10 cellular contexts compared by ENCODE assay signal in the genomic region with DNA sequence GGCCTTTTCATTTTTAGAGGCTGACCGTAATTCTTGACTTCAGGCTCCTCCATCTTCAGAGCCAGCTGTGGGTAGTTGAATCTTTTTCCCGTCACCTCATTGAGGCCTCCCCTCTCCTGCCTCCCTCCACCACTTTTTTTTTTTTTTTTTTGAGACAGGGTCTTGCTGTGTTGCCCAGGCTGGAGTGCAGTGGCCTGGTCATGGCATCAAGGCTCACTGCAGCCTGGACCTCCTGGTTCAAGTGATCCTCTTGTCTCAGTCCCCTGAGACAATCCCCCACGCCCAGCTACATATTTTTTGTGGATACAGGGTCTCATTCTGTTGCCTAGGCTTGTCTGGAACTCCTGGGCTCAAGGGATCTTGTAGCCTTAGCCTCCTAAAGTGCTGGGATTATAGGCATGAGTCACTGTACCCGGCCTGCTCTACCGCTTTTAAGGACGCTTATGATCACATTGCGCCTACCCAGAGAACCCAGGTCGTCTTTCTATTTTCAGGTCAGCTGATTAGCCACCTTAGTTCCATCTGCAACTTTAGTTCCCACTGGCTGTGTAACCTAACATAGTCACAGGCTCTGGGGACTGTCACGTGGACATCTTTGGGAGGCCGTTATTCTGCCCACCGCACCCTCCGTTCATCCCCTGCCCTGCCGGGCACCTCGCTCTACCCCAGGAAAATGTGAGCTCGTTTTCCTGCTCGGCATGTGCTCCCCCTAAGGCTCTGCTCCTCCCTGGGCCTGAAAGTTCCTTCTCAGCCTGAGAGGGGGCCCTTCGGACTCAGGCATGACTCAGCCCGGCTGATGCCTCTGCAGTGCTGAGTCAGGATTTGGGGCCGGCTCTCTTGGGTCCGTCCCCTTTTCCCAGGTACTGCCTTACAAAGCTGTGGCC. TPM values are rescaled to one million over a fixed set of nuclear protein-coding genes. Genes with fewer than 3 reads are reported as not detected.
DNase-seq lines count a peak whose midpoint lies in the region; ATAC-seq, FAIRE-seq and TF ChIP-seq lines count a peak whose summit lies in the region.
"Had no signal": no experiment of that assay in that cellular context is flagged by ENCODE, and none has a peak within 500 bp of the region (broad histone marks: within the 10 kb centered on the region; RNA-seq: fewer than 3 reads in every experiment).

No MANE protein-coding gene starts in this region.

- H3K4me1 Mint-ChIP-seq in CD8-positive, alpha-beta memory T cell: peaks cover 0 to 13% (median 6%) of the 10 kb centered on the region in 3 donors
- peaks cover 39% of the 10 kb centered on the region for H3K4me1 Mint-ChIP-seq in neural progenitor cell

- DNase-seq in CD8-positive, alpha-beta memory T cell: peak in 1 of 5 donors; percentile 20
- DNase-seq in PC-3 (peak; percentile 84), erythroblast (lab: John Stamatoyannopoulos, UW) (peak; percentile 36 to 69), neural progenitor cell (ENCODE audit: low spot score) (peak; percentile 64), OCI-M2 (lab: John Stamatoyannopoulos, UW; ENCODE audit: unreplicated experiment) (no peak), GM12892 (ENCODE audit: insufficient read length) (no peak)
- DNase-seq: activated CD4-positive, CD25-positive, alpha-beta regulatory T cell; NCI-H187 had no signal

- no peaks in the 10 kb centered on the region for H3K4me1 ChIP-seq in CD8-positive, alpha-beta memory T cell (ENCODE audit: insufficient read depth, low read length)
- H3K4me1 ChIP-seq in PC-3 (ENCODE audit: insufficient read depth, low read length) (peaks cover 20% of the 10 kb centered on the region), neural progenitor cell (peaks cover 11% of the 10 kb centered on the region)

- H3K9me3 ChIP-seq in CD8-positive, alpha-beta memory T cell (ENCODE audit: low read length): no peaks in the 10 kb centered on the region
- H3K9me3 ChIP-seq in PC-3 (ENCODE audit: low read length): no peaks in the 10 kb centered on the region
- H3K9me3 ChIP-seq in neural progenitor cell (ENCODE audit: low read depth): no peaks in the 10 kb centered on the region

- H3K4me3 Mint-ChIP-seq in CD8-positive, alpha-beta memory T cell: no peak overlapping the region
- H3K4me3 Mint-ChIP-seq in neural progenitor cell: no peak overlapping the region

- intact Hi-C loops in PC-3 (cut with micrococcal nuclease): no loop called here

- no peaks in the 10 kb centered on the region for H3K9me3 Mint-ChIP-seq in CD8-positive, alpha-beta memory T cell
- H3K9me3 Mint-ChIP-seq in neural progenitor cell: no peaks in the 10 kb centered on the region

- no peaks in the 10 kb centered on the region for H4K20me1 ChIP-seq in PC-3 (ENCODE audit: low read length)
- no peaks in the 10 kb centered on the region for H4K20me1 ChIP-seq in neural progenitor cell (ENCODE audit: low read depth)

- POLR2A ChIA-PET in CD8-positive, alpha-beta memory T cell (lab: Charles Lee): no interaction called here
- POLR2A ChIA-PET in PC-3 (lab: Charles Lee; ENCODE audit: unreplicated experiment): no interaction called here

- H3K9me2 ChIP-seq in PC-3 (replicated peaks; ENCODE audit: low read length): no peaks in the 10 kb centered on the region

- H3F3A ChIP-seq in PC-3 (ENCODE audit: low read length, unreplicated experiment) (no peaks in the 10 kb centered on the region), neural progenitor cell (ENCODE audit: low read depth) (peaks cover 9% of the 10 kb centered on the region)

- peaks cover 10 to 19% of the 10 kb centered on the region in 2 donors for H3K27me3 Mint-ChIP-seq in CD8-positive, alpha-beta memory T cell
- peaks cover 27% of the 10 kb centered on the region for H3K27me3 Mint-ChIP-seq in neural progenitor cell (ENCODE audit: insufficient read depth, low read depth)

- no peak for FAIRE-seq in GM12892 (lab: Jason Lieb, UNC)

- no peak overlapping the region for H3K4me3 ChIP-seq in CD8-positive, alpha-beta memory T cell (ENCODE audit: low read length)
- H3K4me3 ChIP-seq in PC-3 (ENCODE audit: low read length): peak overlapping the region; percentile 20; the same call in 1 of the 2 replicates
- no peak overlapping the region for H3K4me3 ChIP-seq in neural progenitor cell

- peak overlapping the region; percentile 80 for H3K4me2 ChIP-seq in PC-3 (ENCODE audit: low read length)
- no peak overlapping the region for H3K4me2 ChIP-seq in neural progenitor cell

- H3K9ac ChIP-seq in PC-3 (ENCODE audit: low read length): peak overlapping the region; percentile 70
- no peak overlapping the region for H3K9ac ChIP-seq in neural progenitor cell

- TF ChIP-seq CTCF in PC-3 (conservative IDR thresholded peaks at IDR 0.05; ENCODE audit: low read depth, low read length) (no peak), neural progenitor cell (IDR thresholded peaks at IDR 0.05) (no peak)

- H3K27me3 ChIP-seq in CD8-positive, alpha-beta memory T cell (ENCODE audit: insufficient read depth, low read length, poor library complexity, severe bottlenecking): no peaks in the 10 kb centered on the region
- H3K27me3 ChIP-seq in PC-3 (ENCODE audit: low read length) (no peaks in the 10 kb centered on the region), neural progenitor cell (peaks cover 24% of the 10 kb centered on the region)

- H3K27ac Mint-ChIP-seq in CD8-positive, alpha-beta memory T cell: no peak overlapping the region
- H3K27ac Mint-ChIP-seq in neural progenitor cell: peak overlapping the region; percentile 88

- no peaks in the 10 kb centered on the region for H3K36me3 Mint-ChIP-seq in CD8-positive, alpha-beta memory T cell
- H3K36me3 Mint-ChIP-seq in neural progenitor cell: no peaks in the 10 kb centered on the region

- peak overlapping the region; percentile 57; the same call in 1 of the 2 replicates for H2AFZ ChIP-seq in PC-3 (ENCODE audit: low read length)
- H2AFZ ChIP-seq in neural progenitor cell (replicated peaks): no peak overlapping the region

- TF ChIP-seq POLR2A in erythroblast (IDR thresholded peaks at IDR 0.05; ENCODE audit: low read length): no peak
- TF ChIP-seq POLR2A in GM12892 (IDR thresholded peaks at IDR 0.05; ENCODE audit: low read depth, low read length): no peak

- CTCF ChIA-PET in CD8-positive, alpha-beta memory T cell (lab: Charles Lee): no interaction called here
- CTCF ChIA-PET in PC-3 (lab: Charles Lee): interaction anchor here (0.9 kb wide), 1 partner anchor 31 kb away, joined by 3 read pairs; no protein-coding TSS in a partner anchor

- H3K79me2 ChIP-seq in PC-3 (ENCODE audit: low read length) (no peaks in the 10 kb centered on the region), neural progenitor cell (ENCODE audit: low read depth) (no peaks in the 10 kb centered on the region)

- H3K36me3 ChIP-seq in CD8-positive, alpha-beta memory T cell (ENCODE audit: insufficient read depth, low read length): no peaks in the 10 kb centered on the region
- H3K36me3 ChIP-seq in PC-3 (ENCODE audit: low read depth, low read length) (peaks cover 24% of the 10 kb centered on the region), neural progenitor cell (no peaks in the 10 kb centered on the region)

- TSS peak; percentile 36 for BruUV-seq in PC-3 (replicated peaks; lab: Mats Ljungman, UMichigan)

- H3K27ac ChIP-seq in CD8-positive, alpha-beta memory T cell (ENCODE audit: low read depth, low read length): peak overlapping the region; percentile 28
- H3K27ac ChIP-seq in PC-3 (ENCODE audit: low read length): peak overlapping the region; percentile 96
- no peak overlapping the region for H3K27ac ChIP-seq in neural progenitor cell

- peak; percentile 87 for ATAC-seq in PC-3
- no peak for ATAC-seq in HG02938 (IDR thresholded peaks at IDR 0.05; ENCODE audit: unreplicated experiment)
- no peak for ATAC-seq in HG02610 (IDR thresholded peaks at IDR 0.05; ENCODE audit: unreplicated experiment)

RNA-seq across cellular contexts. Expression of a gene that starts 13.4 kb away (rescaled TPM):
- total RNA-seq in CD8-positive, alpha-beta memory T cell: 1 to 10 TPM in 1 of 2 experiments, under 1 TPM in 1; 0.70 to 1.4 TPM
- not detected for polyA plus RNA-seq in CD8-positive, alpha-beta memory T cell
- total RNA-seq in PC-3 (2014; rRNA removed) (80.7 and 87.3 TPM in 2 replicates), neural progenitor cell (ENCODE audit: low replicate concordance) (5.3 and 14.0 TPM in 2 replicates)
- 71.3 TPM for polyA plus RNA-seq in GM12892 (2012; ENCODE audit: missing spikeins)

RNA-seq across cellular contexts. Expression of a gene that starts 42.1 kb away (rescaled TPM):
- not detected for total RNA-seq in CD8-positive, alpha-beta memory T cell
- not detected for polyA plus RNA-seq in CD8-positive, alpha-beta memory T cell
- total RNA-seq in PC-3 (2014; rRNA removed) (1.4 and 2.0 TPM in 2 replicates), neural progenitor cell (ENCODE audit: low replicate concordance) (not detected in 2 replicates)
- polyA plus RNA-seq in GM12892 (2012; ENCODE audit: missing spikeins): not detected

RNA-seq across cellular contexts. Expression of a gene that starts 52.6 kb away (rescaled TPM):
- not detected for total RNA-seq in CD8-positive, alpha-beta memory T cell
- polyA plus RNA-seq in CD8-positive, alpha-beta memory T cell: not detected
- total RNA-seq in PC-3 (2014; rRNA removed) (not detected in 2 replicates), neural progenitor cell (ENCODE audit: low replicate concordance) (not detected in 2 replicates)
- polyA plus RNA-seq in GM12892 (2012; ENCODE audit: missing spikeins): not detected

Comparison
In these comparisons a context has a peak if more than half of its experiments do, and no peak if none do; other contexts are left out.
1. DNase-seq: peak in PC-3 (single experiment), erythroblast (2 of 2) and neural progenitor cell (single experiment); none in OCI-M2 (single experiment) and GM12892 (single experiment).